Comparison of ENCODE assay signal across 39 cellular contexts in the genomic region with DNA sequence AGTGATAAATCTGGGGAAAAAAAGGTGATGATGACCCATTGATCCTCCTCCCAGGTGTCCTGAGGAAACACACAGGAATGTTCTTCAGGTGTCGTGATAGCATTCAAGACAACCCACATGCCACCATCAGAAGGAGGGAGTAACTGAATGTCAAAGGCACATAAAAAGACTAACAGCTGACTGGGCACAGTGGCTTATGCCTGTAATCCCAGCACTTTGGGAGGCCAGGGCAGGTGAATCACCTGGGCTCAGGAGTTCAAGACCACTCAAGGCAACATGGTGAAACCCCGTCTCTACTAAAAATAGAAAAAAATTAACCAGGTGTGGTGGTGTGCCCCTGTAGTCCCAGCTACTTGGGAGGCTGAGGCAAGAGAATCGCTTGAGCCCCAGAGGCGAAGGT.
"Had no signal": no experiment of that assay in that cellular context is flagged by ENCODE, and none has a peak within 500 bp of the region (broad histone marks: within the 10 kb centered on the region; RNA-seq: fewer than 3 reads in every experiment).

No MANE protein-coding gene starts in this region.

- ATAC-seq: activated naive CD4-positive, alpha-beta T cell treated with anti-CD3 and anti-CD28 coated beads, Interleukin-2, amount 50 U/mL, for 72 hours; activated T-cell treated with anti-CD3 and anti-CD28 coated beads, Interleukin-2, amount 50 U/mL, for 4 hours; activated T-cell treated with anti-CD3 and anti-CD28 coated beads, Interleukin-2, amount 50 U/mL, for 72 hours; body of pancreas had no signal

- H3K36me3 ChIP-seq: adrenal gland, ascending aorta, brain microvascular endothelial cell, breast epithelium, cardiac muscle cell had no signal

- H3K4me3 Mint-ChIP-seq: activated naive CD4-positive, alpha-beta T cell treated with anti-CD3 and anti-CD28 coated beads for 36 hours; activated naive CD4-positive, alpha-beta T cell treated with anti-CD3 and anti-CD28 coated beads, Interleukin-2, amount 10 ng/mL, durations not matched to agents 7 days and 5 days; activated naive CD4-positive, alpha-beta T cell treated with anti-CD3 and anti-CD28 coated beads, Interleukin-2, amount 50 U/mL, for 24 hours; activated naive CD8-positive, alpha-beta T cell; activated naive CD8-positive, alpha-beta T cell treated with anti-CD3 and anti-CD28 coated beads for 36 hours; activated naive CD8-positive, alpha-beta T cell treated with anti-CD3 and anti-CD28 coated beads, Interleukin-2, amount 10 ng/mL, durations not matched to agents 7 days and 5 days; activated naive CD8-positive, alpha-beta T cell treated with anti-CD3 and anti-CD28 coated beads, Interleukin-2, amount 50 U/mL, for 24 hours; activated T-cell treated with anti-CD3 and anti-CD28 coated beads, Interleukin-2, amount 50 U/mL, for 24 hours; activated T-cell treated with anti-CD3 and anti-CD28 coated beads, Interleukin-2, amount 50 U/mL, for 4 hours; activated T-cell treated with anti-CD3 and anti-CD28 coated beads, Interleukin-2, amount 50 U/mL, for 72 hours; activated T-helper 1 cell treated with anti-CD3 and anti-CD28 coated beads, Interleukin-12 subunit alpha, Interleukin-12 subunit beta, Interleukin-2, Interleukin-4 antibody, amounts not matched to agents 30 ng/mL and 10 ng/mL and 1 ng/mL, durations not matched to agents 14 hours and 24 hours and 36 hours; activated T-helper 17 cell treated with anti-CD3 and anti-CD28 coated beads, Interleukin-2, amount 50 U/mL, for 72 hours; brain; central memory CD8-positive, alpha-beta T cell had no signal

- H3K9me3 Mint-ChIP-seq: activated naive CD4-positive, alpha-beta T cell treated with anti-CD3 and anti-CD28 coated beads, Interleukin-2, amount 50 U/mL, for 24 hours; central memory CD8-positive, alpha-beta T cell had no signal

- H3K9me3 ChIP-seq: adrenal gland, ascending aorta had no signal

- H3K4me1 Mint-ChIP-seq: activated naive CD4-positive, alpha-beta T cell treated with anti-CD3 and anti-CD28 coated beads, Interleukin-2, amount 10 ng/mL, durations not matched to agents 7 days and 5 days; activated naive CD4-positive, alpha-beta T cell treated with anti-CD3 and anti-CD28 coated beads, Interleukin-2, amount 50 U/mL, for 24 hours; activated naive CD8-positive, alpha-beta T cell treated with anti-CD3 and anti-CD28 coated beads for 36 hours; activated naive CD8-positive, alpha-beta T cell treated with anti-CD3 and anti-CD28 coated beads, Interleukin-2, amount 10 ng/mL, durations not matched to agents 7 days and 5 days; activated naive CD8-positive, alpha-beta T cell treated with anti-CD3 and anti-CD28 coated beads, Interleukin-2, amount 50 U/mL, for 24 hours; activated T-helper 17 cell treated with anti-CD3 and anti-CD28 coated beads, Interleukin-2, amount 50 U/mL, for 72 hours; brain; central memory CD8-positive, alpha-beta T cell had no signal

- H3K27ac ChIP-seq: adrenal gland, ascending aorta, body of pancreas, brain microvascular endothelial cell, breast epithelium, cardiac muscle cell had no signal

- FAIRE-seq: astrocyte, bronchial epithelial cell had no signal

- H3K4me1 ChIP-seq: adrenal gland, ascending aorta, body of pancreas, breast epithelium had no signal

- H3K27ac Mint-ChIP-seq: activated naive CD4-positive, alpha-beta T cell treated with anti-CD3 and anti-CD28 coated beads for 36 hours; activated naive CD4-positive, alpha-beta T cell treated with anti-CD3 and anti-CD28 coated beads, Interleukin-2, amount 10 ng/mL, durations not matched to agents 7 days and 5 days; activated naive CD4-positive, alpha-beta T cell treated with anti-CD3 and anti-CD28 coated beads, Interleukin-2, amount 50 U/mL, for 24 hours; activated naive CD4-positive, alpha-beta T cell treated with anti-CD3 and anti-CD28 coated beads, Interleukin-2, amount 50 U/mL, for 72 hours; activated naive CD8-positive, alpha-beta T cell; activated naive CD8-positive, alpha-beta T cell treated with anti-CD3 and anti-CD28 coated beads for 36 hours; activated naive CD8-positive, alpha-beta T cell treated with anti-CD3 and anti-CD28 coated beads, Interleukin-2, amount 10 ng/mL, durations not matched to agents 7 days and 5 days; activated naive CD8-positive, alpha-beta T cell treated with anti-CD3 and anti-CD28 coated beads, Interleukin-2, amount 50 U/mL, for 24 hours; activated T-cell treated with anti-CD3 and anti-CD28 coated beads, Interleukin-2, amount 50 U/mL, for 24 hours; activated T-cell treated with anti-CD3 and anti-CD28 coated beads, Interleukin-2, amount 50 U/mL, for 72 hours; activated T-helper 1 cell treated with anti-CD3 and anti-CD28 coated beads, Interleukin-12 subunit alpha, Interleukin-12 subunit beta, Interleukin-2, Interleukin-4 antibody, amounts not matched to agents 30 ng/mL and 10 ng/mL and 1 ng/mL, durations not matched to agents 14 hours and 24 hours and 36 hours; activated T-helper 17 cell treated with anti-CD3 and anti-CD28 coated beads, Interleukin-2, amount 50 U/mL, for 72 hours; activated T-helper 2 cell treated with anti-CD3 and anti-CD28 coated beads, Interferon-gamma antibody, Interleukin-2, Interleukin-4, amounts not matched to agents 10 μg/mL and 5 μg/mL and 100 μg/mL, durations not matched to agents 14 hours and 24 hours and 36 hours; brain had no signal

- H3K4me3 ChIP-seq: adrenal gland, ascending aorta, body of pancreas, breast epithelium, cardiac muscle cell had no signal

- H3K36me3 Mint-ChIP-seq: activated naive CD4-positive, alpha-beta T cell treated with anti-CD3 and anti-CD28 coated beads, Interleukin-2, amount 10 ng/mL, durations not matched to agents 7 days and 5 days; activated naive CD4-positive, alpha-beta T cell treated with anti-CD3 and anti-CD28 coated beads, Interleukin-2, amount 50 U/mL, for 24 hours; activated naive CD8-positive, alpha-beta T cell treated with anti-CD3 and anti-CD28 coated beads for 36 hours; activated naive CD8-positive, alpha-beta T cell treated with anti-CD3 and anti-CD28 coated beads, Interleukin-2, amount 10 ng/mL, durations not matched to agents 7 days and 5 days; brain had no signal

- DNase-seq: activated effector memory CD4-positive, alpha-beta T cell treated with anti-CD3 and anti-CD28 coated beads, Interleukin-2, amount 50 U/mL, for 16 hours; activated effector memory CD4-positive, alpha-beta T cell treated with Interleukin-2 at 50 U/mL for 16 hours; activated gamma-delta T cell; activated gamma-delta T cell treated with Interleukin-2 at 50 U/mL for 16 hours; activated naive CD4-positive, alpha-beta T cell; activated naive CD4-positive, alpha-beta T cell treated with anti-CD3 and anti-CD28 coated beads for 36 hours; activated naive CD4-positive, alpha-beta T cell treated with anti-CD3 and anti-CD28 coated beads, Interleukin-2, amount 10 ng/mL, durations not matched to agents 7 days and 5 days; activated naive CD4-positive, alpha-beta T cell treated with anti-CD3 and anti-CD28 coated beads, Interleukin-2, amount 50 U/mL, for 16 hours; activated naive CD4-positive, alpha-beta T cell treated with Interleukin-2 at 50 U/mL for 16 hours; activated naive CD8-positive, alpha-beta T cell treated with anti-CD3 and anti-CD28 coated beads for 36 hours; activated naive CD8-positive, alpha-beta T cell treated with anti-CD3 and anti-CD28 coated beads, Interleukin-2, amount 10 ng/mL, durations not matched to agents 7 days and 5 days; activated naive CD8-positive, alpha-beta T cell treated with anti-CD3 and anti-CD28 coated beads, Interleukin-2, amount 50 U/mL, for 24 hours; activated T-cell treated with anti-CD3 and anti-CD28 coated beads, Interleukin-2, amount 50 U/mL, for 24 hours; activated T-cell treated with anti-CD3 and anti-CD28 coated beads, Interleukin-2, amount 50 U/mL, for 4 hours; activated T-cell treated with anti-CD3 and anti-CD28 coated beads, Interleukin-2, amount 50 U/mL, for 48 hours; activated T-cell treated with anti-CD3 and anti-CD28 coated beads, Interleukin-2, amount 50 U/mL, for 72 hours; adrenal gland; amniotic stem cell; amygdala; anterior cingulate cortex; aorta; body of pancreas; brain microvascular endothelial cell; caudate nucleus; central memory CD4-positive, alpha-beta T cell; cerebellar nuclear complex had no signal

- H3K27me3 ChIP-seq: adrenal gland, ascending aorta, body of pancreas, brain microvascular endothelial cell, cardiac muscle cell had no signal

- H3K27me3 Mint-ChIP-seq: activated naive CD8-positive, alpha-beta T cell treated with anti-CD3 and anti-CD28 coated beads for 36 hours; activated naive CD8-positive, alpha-beta T cell treated with anti-CD3 and anti-CD28 coated beads, Interleukin-2, amount 50 U/mL, for 24 hours; activated T-helper 17 cell treated with anti-CD3 and anti-CD28 coated beads, Interleukin-2, amount 50 U/mL, for 72 hours; brain had no signal
